8 cellular contexts compared by ENCODE assay signal in the genomic region with DNA sequence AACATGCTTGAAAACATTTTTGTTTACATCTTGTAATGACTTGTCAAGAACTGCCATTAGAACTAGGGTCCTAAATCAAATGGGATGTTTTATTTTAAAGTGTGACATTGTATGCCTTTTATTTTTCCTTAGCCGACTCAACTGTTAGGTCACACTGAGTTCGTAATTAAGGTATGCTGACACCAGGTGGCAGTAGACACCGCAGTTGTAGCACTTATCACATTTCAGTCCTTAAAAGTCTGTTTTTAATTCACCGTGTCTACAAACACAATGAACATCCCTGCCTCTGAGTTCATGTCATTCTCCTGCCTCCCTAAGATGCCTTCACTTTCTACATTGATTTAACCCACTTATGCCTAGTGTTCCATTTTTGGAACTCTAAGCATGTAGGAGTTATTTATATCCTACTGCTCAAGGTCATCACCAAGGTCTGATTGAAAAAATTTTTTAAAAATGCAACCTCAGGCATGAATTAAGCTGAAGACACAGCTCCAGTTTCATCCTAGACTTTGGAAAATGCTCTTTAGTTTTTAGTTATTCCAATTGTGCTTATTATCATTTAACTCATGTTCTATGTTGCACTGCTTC.
DNase-seq lines count a peak whose midpoint lies in the region; ATAC-seq and TF ChIP-seq lines count a peak whose summit lies in the region.

No MANE protein-coding gene starts in this region.

- peaks cover 0 to 8% of the 10 kb centered on the region in 2 donors for H3K9me3 ChIP-seq in left lung

- H3K36me3 ChIP-seq in left lung: no peaks in the 10 kb centered on the region

- no peak overlapping the region for H3K27ac Mint-ChIP-seq in activated naive CD4-positive, alpha-beta T cell treated with anti-CD3 and anti-CD28 coated beads, Interleukin-2, amount 10 ng/mL, durations not matched to agents 7 days and 5 days

- H3K27ac ChIP-seq in VCaP (no peak overlapping the region), left lung (no peak overlapping the region)

- CTCF ChIA-PET in activated naive CD4-positive, alpha-beta T cell treated with anti-CD3 and anti-CD28 coated beads, Interleukin-2, amount 10 ng/mL, durations not matched to agents 7 days and 5 days (lab: Charles Lee): no interaction called here

- H3K36me3 Mint-ChIP-seq in activated naive CD4-positive, alpha-beta T cell treated with anti-CD3 and anti-CD28 coated beads, Interleukin-2, amount 10 ng/mL, durations not matched to agents 7 days and 5 days: no peaks in the 10 kb centered on the region

- DNase-seq in NCI-H1417 (lab: John Stamatoyannopoulos, UW): peak in 2 of 3 experiments; percentile 14 to 26
- no peak for DNase-seq in NCI-H1417 treated with DMSO at 0.1 percent for 48 hours (lab: John Stamatoyannopoulos, UW)
- DNase-seq in HuH-7 (ENCODE audit: low spot score): peak; percentile 46
- no peak for DNase-seq in left lung
- no peak for DNase-seq in activated naive CD4-positive, alpha-beta T cell treated with anti-CD3 and anti-CD28 coated beads, Interleukin-2, amount 10 ng/mL, durations not matched to agents 7 days and 5 days
- no peak for DNase-seq in COR-L47 (lab: John Stamatoyannopoulos, UW)

- ATAC-seq in left lung (peak; percentile 60), HG03469 (IDR thresholded peaks at IDR 0.05; ENCODE audit: unreplicated experiment) (no peak)

- H3K27me3 Mint-ChIP-seq in activated naive CD4-positive, alpha-beta T cell treated with anti-CD3 and anti-CD28 coated beads, Interleukin-2, amount 10 ng/mL, durations not matched to agents 7 days and 5 days: no peaks in the 10 kb centered on the region

- no peak overlapping the region for H3K4me3 Mint-ChIP-seq in activated naive CD4-positive, alpha-beta T cell treated with anti-CD3 and anti-CD28 coated beads, Interleukin-2, amount 10 ng/mL, durations not matched to agents 7 days and 5 days

- H3K27me3 ChIP-seq in left lung: no peaks in the 10 kb centered on the region

- H3K4me3 ChIP-seq in left lung: no peak overlapping the region

- no peaks in the 10 kb centered on the region for H3K9me3 Mint-ChIP-seq in activated naive CD4-positive, alpha-beta T cell treated with anti-CD3 and anti-CD28 coated beads, Interleukin-2, amount 10 ng/mL, durations not matched to agents 7 days and 5 days

- H3K4me1 Mint-ChIP-seq in activated naive CD4-positive, alpha-beta T cell treated with anti-CD3 and anti-CD28 coated beads, Interleukin-2, amount 10 ng/mL, durations not matched to agents 7 days and 5 days: no peaks in the 10 kb centered on the region

- no peaks in the 10 kb centered on the region for H3K4me1 ChIP-seq in left lung

- TF ChIP-seq CTCF in VCaP (conservative IDR thresholded peaks at IDR 0.05) (peak; percentile 84), left lung (IDR thresholded peaks at IDR 0.05) (peak in 1 of 2 donors; percentile 19)

- intact Hi-C loops in left lung (cut with DNase I): no loop called here

Comparison
In these comparisons a context has a peak if more than half of its experiments do, and no peak if none do; other contexts are left out.
1. DNase-seq: peak in NCI-H1417 (2 of 3) and HuH-7 (single experiment); none in NCI-H1417 treated with DMSO at 0.1 percent for 48 hours (single experiment), left lung (0 of 2), activated naive CD4-positive, alpha-beta T cell treated with anti-CD3 and anti-CD28 coated beads, Interleukin-2, amount 10 ng/mL, durations not matched to agents 7 days and 5 days (single experiment) and COR-L47 (single experiment).